35 cellular contexts compared by ENCODE assay signal in the genomic region with DNA sequence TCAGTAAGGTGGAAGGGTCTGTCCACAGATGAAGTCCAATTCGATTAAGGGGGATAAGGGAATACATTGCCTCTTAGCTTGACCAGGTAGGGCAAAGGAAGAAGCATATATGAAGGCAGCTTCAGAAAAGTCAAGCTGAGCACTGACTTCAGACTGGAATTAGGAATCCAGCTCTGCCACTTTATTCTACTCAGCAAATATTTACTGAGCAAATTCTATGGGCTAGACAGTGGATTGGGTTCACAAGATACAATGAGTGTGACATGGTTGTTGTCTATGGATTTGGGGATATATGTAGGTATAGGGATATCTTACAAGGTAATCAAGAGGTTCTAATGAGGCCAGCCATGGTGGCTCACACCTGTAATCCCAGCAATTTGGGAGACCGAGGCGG. TPM values are rescaled to one million over a fixed set of nuclear protein-coding genes. Genes with fewer than 3 reads are reported as not detected.
"Had no signal": no experiment of that assay in that cellular context is flagged by ENCODE, and none has a peak within 500 bp of the region (broad histone marks: within the 10 kb centered on the region; RNA-seq: fewer than 3 reads in every experiment).

No MANE protein-coding gene starts in this region.

- H3K36me3 Mint-ChIP-seq: activated CD8-positive, alpha-beta memory T cell treated with anti-CD3 and anti-CD28 coated beads, Interleukin-2, amount 10 ng/mL, durations not matched to agents 7 days and 5 days; activated naive CD4-positive, alpha-beta T cell treated with anti-CD3 and anti-CD28 coated beads, Interleukin-2, amount 10 ng/mL, durations not matched to agents 7 days and 5 days; activated naive CD8-positive, alpha-beta T cell; WTC11 had no signal

- H3K4me1 Mint-ChIP-seq: activated CD4-positive, alpha-beta memory T cell treated with anti-CD3 and anti-CD28 coated beads, Interleukin-2, amount 10 ng/mL, durations not matched to agents 7 days and 5 days; activated CD8-positive, alpha-beta memory T cell treated with anti-CD3 and anti-CD28 coated beads, Interleukin-2, amount 10 ng/mL, durations not matched to agents 7 days and 5 days; activated naive CD4-positive, alpha-beta T cell treated with anti-CD3 and anti-CD28 coated beads, Interleukin-2, amount 10 ng/mL, durations not matched to agents 7 days and 5 days; activated naive CD8-positive, alpha-beta T cell treated with anti-CD3 and anti-CD28 coated beads, Interleukin-2, amount 50 U/mL, for 24 hours; WTC11 had no signal

- H3K4me2 ChIP-seq: KMS-11 had no signal

- H3K9ac ChIP-seq: KMS-11 had no signal

- H3K9me3 Mint-ChIP-seq: activated CD4-positive, alpha-beta memory T cell treated with anti-CD3 and anti-CD28 coated beads, Interleukin-2, amount 10 ng/mL, durations not matched to agents 7 days and 5 days; activated naive CD4-positive, alpha-beta T cell treated with anti-CD3 and anti-CD28 coated beads, Interleukin-2, amount 10 ng/mL, durations not matched to agents 7 days and 5 days; activated naive CD8-positive, alpha-beta T cell treated with anti-CD3 and anti-CD28 coated beads, Interleukin-2, amount 50 U/mL, for 24 hours; WTC11 had no signal

- H3K27me3 ChIP-seq: Peyer's patch had no signal

- H3K4me3 ChIP-seq: Peyer's patch had no signal

- H3K27ac Mint-ChIP-seq: activated CD4-positive, alpha-beta memory T cell treated with anti-CD3 and anti-CD28 coated beads, Interleukin-2, amount 10 ng/mL, durations not matched to agents 7 days and 5 days; activated CD8-positive, alpha-beta memory T cell treated with anti-CD3 and anti-CD28 coated beads, Interleukin-2, amount 10 ng/mL, durations not matched to agents 7 days and 5 days; activated naive CD4-positive, alpha-beta T cell treated with anti-CD3 and anti-CD28 coated beads, Interleukin-2, amount 10 ng/mL, durations not matched to agents 7 days and 5 days; activated naive CD8-positive, alpha-beta T cell; activated naive CD8-positive, alpha-beta T cell treated with anti-CD3 and anti-CD28 coated beads, Interleukin-2, amount 50 U/mL, for 24 hours; WTC11 had no signal

- H3K9me3 ChIP-seq: Peyer's patch had no signal

- DNase-seq: activated CD4-positive, alpha-beta memory T cell treated with anti-CD3 and anti-CD28 coated beads, Interleukin-2, amount 10 ng/mL, durations not matched to agents 7 days and 5 days; activated CD4-positive, alpha-beta T cell treated with anti-CD3 and anti-CD28 coated beads for 4 hours; activated CD8-positive, alpha-beta memory T cell treated with anti-CD3 and anti-CD28 coated beads, Interleukin-2, amount 10 ng/mL, durations not matched to agents 7 days and 5 days; activated CD8-positive, alpha-beta memory T cell treated with anti-CD3 and anti-CD28 coated beads, Interleukin-2, amount 50 U/mL, for 48 hours; activated effector memory CD4-positive, alpha-beta T cell treated with Interleukin-2 at 50 U/mL for 16 hours; activated naive CD4-positive, alpha-beta T cell treated with anti-CD3 and anti-CD28 coated beads, Interleukin-2, amount 10 ng/mL, durations not matched to agents 7 days and 5 days; activated naive CD8-positive, alpha-beta T cell treated with anti-CD3 and anti-CD28 coated beads, Interleukin-2, amount 50 U/mL, for 24 hours; activated T-cell treated with anti-CD3 and anti-CD28 coated beads, Interleukin-2, amount 50 U/mL, for 48 hours; amniotic stem cell; aorta; brain microvascular endothelial cell; central memory CD4-positive, alpha-beta T cell; NCI-H1092 treated with DMSO at 0.1 percent for 48 hours; NCI-H1417; NCI-H146; NCI-H187; NCI-H2081; NCI-H226; NCI-H446 treated with DMSO at 0.1 percent for 48 hours; NCI-H524; NCI-H69; NCI-H82; Peyer's patch; RPMI8226; SHP77 treated with DMSO at 0.1 percent for 48 hours; SW 1271; T-helper 1 cell; T1000 had no signal

- H3K27ac ChIP-seq: brain microvascular endothelial cell, KMS-11, Peyer's patch had no signal

- H3K4me3 Mint-ChIP-seq: activated CD4-positive, alpha-beta memory T cell treated with anti-CD3 and anti-CD28 coated beads, Interleukin-2, amount 10 ng/mL, durations not matched to agents 7 days and 5 days; activated CD8-positive, alpha-beta memory T cell treated with anti-CD3 and anti-CD28 coated beads, Interleukin-2, amount 10 ng/mL, durations not matched to agents 7 days and 5 days; activated naive CD4-positive, alpha-beta T cell treated with anti-CD3 and anti-CD28 coated beads, Interleukin-2, amount 10 ng/mL, durations not matched to agents 7 days and 5 days; activated naive CD8-positive, alpha-beta T cell; activated naive CD8-positive, alpha-beta T cell treated with anti-CD3 and anti-CD28 coated beads, Interleukin-2, amount 50 U/mL, for 24 hours; WTC11 had no signal

- H3K4me1 ChIP-seq: Peyer's patch had no signal

- H3K36me3 ChIP-seq: brain microvascular endothelial cell, Peyer's patch had no signal

- ATAC-seq: activated CD4-positive, CD25-positive, alpha-beta regulatory T cell treated with anti-CD3 and anti-CD28 coated beads, Interleukin-2, amount 50 U/mL, for 24 hours; activated CD8-positive, alpha-beta memory T cell treated with anti-CD3 and anti-CD28 coated beads, Interleukin-2, amount 10 ng/mL, durations not matched to agents 7 days and 5 days; activated naive CD8-positive, alpha-beta T cell treated with anti-CD3 and anti-CD28 coated beads, Interleukin-2, amount 50 U/mL, for 24 hours; WTC11 had no signal

RNA-seq across cellular contexts. Expression of gene ADIPOQ, which starts 0.5 kb away (rescaled TPM):
- total RNA-seq: activated CD4-positive, alpha-beta memory T cell treated with anti-CD3 and anti-CD28 coated beads, Interleukin-2, amount 10 ng/mL, durations not matched to agents 7 days and 5 days; activated CD8-positive, alpha-beta memory T cell treated with anti-CD3 and anti-CD28 coated beads, Interleukin-2, amount 10 ng/mL, durations not matched to agents 7 days and 5 days; LHCN-M2; M059J; T-helper 2 cell treated with Interferon-gamma antibody and Interleukin-4, amounts not matched to agents 100 ng/mL and 5 ng/mL, for 36 hours; WTC11 had no signal
